1 cellular context compared by ENCODE assay signal in the genomic region with DNA sequence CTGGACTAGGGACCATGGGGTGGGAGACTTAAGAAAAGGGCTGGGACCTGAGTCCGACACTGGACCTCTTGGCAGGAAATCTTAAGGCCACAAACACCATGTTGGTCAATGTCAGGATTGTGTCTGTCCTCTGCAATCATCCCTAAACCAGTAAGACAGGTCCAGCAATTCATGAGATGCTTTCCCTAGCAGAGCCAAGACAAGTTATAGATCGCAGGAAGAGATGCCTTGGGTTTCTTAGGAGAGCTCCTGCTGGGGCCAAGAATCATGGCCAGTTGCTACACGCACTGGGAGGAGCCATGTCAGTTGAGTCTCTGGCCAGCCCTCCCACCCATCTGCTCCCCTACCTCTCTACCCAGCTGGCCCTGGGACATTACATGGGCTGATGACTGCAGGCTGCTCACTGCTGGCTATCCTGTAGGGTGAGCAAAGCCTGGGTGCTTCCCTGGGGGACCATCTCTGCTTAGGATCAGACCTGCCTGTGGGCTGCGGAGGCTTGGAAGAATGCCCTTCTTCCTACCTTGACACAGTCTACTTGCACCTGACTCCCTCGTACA.
TF ChIP-seq lines count a peak whose summit lies in the region.

No MANE protein-coding gene starts in this region.

TF ChIP-seq in K562, 482 proteins besides CTCF, POLR2A, EP300 and RAD21:
- TF ChIP-seq JUNB (CRISPR knock-in tag; conservative IDR thresholded peaks at IDR 0.05), result no peak
- TF ChIP-seq ZNF311 (CRISPR knock-in tag; IDR thresholded peaks at IDR 0.05), result no peak
- no peak for TF ChIP-seq SIRT6 (IDR thresholded peaks at IDR 0.05; ENCODE audit: low read depth, low read length)
- TF ChIP-seq ZNF707 (CRISPR knock-in tag; conservative IDR thresholded peaks at IDR 0.05), result no peak
- TF ChIP-seq, protein P1, sequence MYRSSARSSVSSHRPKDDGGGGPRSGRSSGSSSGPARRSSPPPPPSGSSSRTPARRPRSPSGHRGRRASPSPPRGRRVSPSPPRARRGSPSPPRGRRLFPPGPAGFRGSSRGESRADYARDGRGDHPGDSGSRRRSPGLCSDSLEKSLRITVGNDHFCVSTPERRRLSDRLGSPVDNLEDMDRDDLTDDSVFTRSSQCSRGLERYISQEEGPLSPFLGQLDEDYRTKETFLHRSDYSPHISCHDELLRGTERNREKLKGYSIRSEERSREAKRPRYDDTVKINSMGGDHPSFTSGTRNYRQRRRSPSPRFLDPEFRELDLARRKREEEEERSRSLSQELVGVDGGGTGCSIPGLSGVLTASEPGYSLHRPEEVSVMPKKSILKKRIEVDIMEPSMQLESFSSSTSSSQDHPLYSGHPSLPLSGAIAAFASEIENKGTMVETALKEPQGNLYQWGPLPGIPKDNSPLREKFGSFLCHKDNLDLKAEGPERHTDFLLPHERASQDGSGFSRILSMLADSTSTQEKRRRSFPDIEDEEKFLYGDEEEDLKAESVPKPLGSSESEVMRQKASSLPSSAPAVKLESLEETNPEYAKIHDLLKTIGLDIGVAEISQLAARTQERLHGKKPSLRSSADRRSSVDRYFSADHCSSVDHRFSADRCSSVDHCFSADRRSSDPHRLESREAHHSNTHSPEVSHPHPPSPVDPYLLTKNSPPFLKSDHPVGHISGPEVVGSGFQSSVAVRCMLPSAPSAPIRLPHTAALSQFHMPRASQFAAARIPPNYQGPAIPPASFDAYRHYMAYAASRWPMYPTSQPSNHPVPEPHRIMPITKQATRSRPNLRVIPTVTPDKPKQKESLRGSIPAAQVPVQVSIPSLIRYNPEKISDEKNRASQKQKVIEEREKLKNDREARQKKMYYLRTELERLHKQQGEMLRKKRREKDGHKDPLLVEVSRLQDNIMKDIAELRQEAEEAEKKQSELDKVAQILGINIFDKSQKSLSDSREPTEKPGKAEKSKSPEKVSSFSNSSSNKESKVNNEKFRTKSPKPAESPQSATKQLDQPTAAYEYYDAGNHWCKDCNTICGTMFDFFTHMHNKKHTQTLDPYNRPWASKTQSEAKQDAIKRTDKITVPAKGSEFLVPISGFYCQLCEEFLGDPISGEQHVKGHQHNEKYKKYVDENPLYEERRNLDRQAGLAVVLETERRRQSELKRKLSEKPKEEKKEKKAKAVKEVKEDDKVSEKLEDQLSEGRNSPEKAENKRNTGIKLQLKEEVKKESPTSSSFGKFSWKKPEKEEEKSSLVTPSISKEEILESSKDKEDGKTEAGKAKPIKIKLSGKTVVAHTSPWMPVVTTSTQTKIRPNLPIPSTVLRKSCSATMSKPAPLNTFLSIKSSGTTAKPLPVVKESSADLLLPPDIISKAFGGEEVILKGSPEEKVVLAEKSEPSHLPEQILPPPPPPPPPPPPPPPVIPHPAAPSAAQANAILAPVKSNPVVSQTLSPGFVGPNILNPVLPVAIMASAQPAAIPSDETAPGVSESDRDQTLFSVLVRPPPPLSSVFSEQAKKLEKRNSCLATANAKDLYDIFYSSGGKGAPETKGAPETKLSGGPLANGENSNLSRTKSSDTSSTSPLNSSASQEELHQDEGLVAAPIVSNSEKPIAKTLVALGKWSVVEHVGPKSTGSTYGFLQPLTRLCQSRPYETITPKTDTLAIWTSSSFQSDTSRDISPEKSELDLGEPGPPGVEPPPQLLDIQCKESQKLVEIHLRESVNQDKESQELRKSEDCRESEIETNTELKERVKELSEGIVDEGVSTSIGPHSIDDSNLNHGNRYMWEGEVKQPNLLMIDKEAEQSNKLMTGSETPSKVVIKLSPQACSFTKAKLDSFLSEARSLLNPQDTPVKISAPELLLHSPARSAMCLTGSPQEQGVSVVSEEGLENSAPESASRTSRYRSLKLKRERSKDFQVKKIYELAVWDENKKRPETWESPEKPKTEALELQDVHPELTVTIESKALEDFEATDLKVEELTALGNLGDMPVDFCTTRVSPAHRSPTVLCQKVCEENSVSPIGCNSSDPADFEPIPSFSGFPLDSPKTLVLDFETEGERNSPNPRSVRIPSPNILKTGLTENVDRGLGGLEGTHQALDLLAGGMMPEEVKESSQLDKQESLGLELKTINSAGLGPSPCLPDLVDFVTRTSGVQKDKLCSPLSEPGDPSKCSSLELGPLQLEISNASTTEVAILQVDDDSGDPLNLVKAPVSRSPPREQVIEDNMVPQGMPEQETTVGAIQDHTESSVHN (IDR thresholded peaks at IDR 0.05; ENCODE audit: borderline replicate concordance in 1 of 2, low read depth in 1 of 2), result no peak
